Comparison of ENCODE assay signal across 10 cellular contexts in genomic region chr5:149423287-149424268, GRCh38. TPM values are rescaled to one million over a fixed set of nuclear protein-coding genes. Genes with fewer than 3 reads are reported as not detected.
DNase-seq lines count a peak whose midpoint lies in the region; ATAC-seq and TF ChIP-seq lines count a peak whose summit lies in the region.
"Had no signal": no experiment of that assay in that cellular context is flagged by ENCODE, and none has a peak within 500 bp of the region (broad histone marks: within the 10 kb centered on the region; RNA-seq: fewer than 3 reads in every experiment).

No MANE protein-coding gene starts in this region.

- peak overlapping the region; percentile 7 for H3K18ac ChIP-seq in mesendoderm (ENCODE audit: low read length)

- H2AK5ac ChIP-seq in mesendoderm (ENCODE audit: low read length) = peak overlapping the region; percentile 62

- H2BK120ac ChIP-seq in mesendoderm (ENCODE audit: low read depth, low read length) = no peak overlapping the region

- peaks cover 59% of the 10 kb centered on the region for H3F3A ChIP-seq in SK-N-SH (replicated peaks; ENCODE audit: insufficient read depth)

- no peaks in the 10 kb centered on the region for H3K9me3 Mint-ChIP-seq in activated CD8-positive, alpha-beta T cell treated with anti-CD3 and anti-CD28 coated beads for 36 hours
- no peaks in the 10 kb centered on the region for H3K9me3 Mint-ChIP-seq in activated CD8-positive, alpha-beta memory T cell treated with anti-CD3 and anti-CD28 coated beads, Interleukin-2, amount 10 ng/mL, durations not matched to agents 7 days and 5 days (ENCODE audit: low read depth)
- H3K9me3 Mint-ChIP-seq: activated CD4-positive, alpha-beta T cell treated with anti-CD3 and anti-CD28 coated beads, Interleukin-2, amount 10 ng/mL, durations not matched to agents 24 days and 14 days had no signal

- no peak for ATAC-seq in activated CD8-positive, alpha-beta T cell treated with anti-CD3 and anti-CD28 coated beads for 36 hours
- no peak for ATAC-seq in activated CD4-positive, CD25-positive, alpha-beta regulatory T cell treated with anti-CD3 and anti-CD28 coated beads, Interleukin-2, amount 50 U/mL, for 24 hours
- ATAC-seq in activated CD8-positive, alpha-beta memory T cell treated with anti-CD3 and anti-CD28 coated beads, Interleukin-2, amount 10 ng/mL, durations not matched to agents 7 days and 5 days = no peak

- H3K9ac ChIP-seq in SK-N-SH (peak overlapping the region; percentile 53), mesendoderm (ENCODE audit: low read length) (peak overlapping the region; percentile 36)

- H3K4me1 ChIP-seq in SK-N-SH (ENCODE audit: control insufficient read depth in 1 of 2, insufficient read depth in 2 of 2, low read depth in 1 of 2, low read length in 1 of 2) (peaks cover 17 to 76% of the 10 kb centered on the region in 2 experiments), esophagus muscularis mucosa (peaks cover 70 to 93% (median 83%) of the 10 kb centered on the region in 4 donors), mesendoderm (ENCODE audit: control insufficient read depth, low read depth, low read length) (peaks cover 8% of the 10 kb centered on the region), testis (peaks cover 75% of the 10 kb centered on the region)

- TF ChIP-seq RAD21 in SK-N-SH (IDR thresholded peaks at IDR 0.05; ENCODE audit: low read length) = no peak

- no peaks in the 10 kb centered on the region for H3K9me2 ChIP-seq in SK-N-SH

- H3K4me1 Mint-ChIP-seq in activated CD8-positive, alpha-beta T cell treated with anti-CD3 and anti-CD28 coated beads for 36 hours (ENCODE audit: low read depth) = no peaks in the 10 kb centered on the region
- H3K4me1 Mint-ChIP-seq in activated CD8-positive, alpha-beta memory T cell treated with anti-CD3 and anti-CD28 coated beads, Interleukin-2, amount 10 ng/mL, durations not matched to agents 7 days and 5 days = peaks cover 2% of the 10 kb centered on the region

- DNase-seq in SK-N-SH (peak; percentile 58), esophagus muscularis mucosa (ENCODE audit: extremely low spot score) (no peak), mesendoderm (peak; percentile 50), testis (peak; percentile 66), erythroblast (lab: John Stamatoyannopoulos, UW) (no peak)
- no peak for DNase-seq in activated CD8-positive, alpha-beta T cell treated with anti-CD3 and anti-CD28 coated beads for 36 hours
- DNase-seq in activated CD8-positive, alpha-beta memory T cell treated with anti-CD3 and anti-CD28 coated beads, Interleukin-2, amount 10 ng/mL, durations not matched to agents 7 days and 5 days = no peak
- DNase-seq: activated CD4-positive, alpha-beta T cell treated with anti-CD3 and anti-CD28 coated beads, Interleukin-2, amount 10 ng/mL, durations not matched to agents 24 days and 14 days; NCI-H1105 treated with DMSO at 0.1 percent for 48 hours had no signal

- no peak overlapping the region for H2BK15ac ChIP-seq in mesendoderm (replicated peaks; ENCODE audit: low read depth)

- peak overlapping the region; percentile 61; the same call in 1 of the 2 replicates for H3K4me2 ChIP-seq in SK-N-SH
- H3K4me2 ChIP-seq in mesendoderm (ENCODE audit: low read length) = no peak overlapping the region

- POLR2A ChIA-PET in SK-N-SH (lab: Yijun Ruan, JAX) = interaction anchor here (0.7 to 4.9 kb wide), 12 partner anchors 10 to 158 kb away, joined by 3 to 49 read pairs (median 5); partner anchors contain the start of genes ARHGEF37 and PCYOX1L
- POLR2A ChIA-PET in activated CD8-positive, alpha-beta T cell treated with anti-CD3 and anti-CD28 coated beads for 36 hours (lab: Charles Lee) = no interaction called here

- no peaks in the 10 kb centered on the region for H3K79me1 ChIP-seq in mesendoderm (ENCODE audit: low read length)

- peak overlapping the region in 1 of 2 experiments; percentile 3; a peak in 1 of 4 replicates for H3K4me3 ChIP-seq in SK-N-SH (ENCODE audit: low read depth in 2 of 2, low read length in 1 of 2)
- peak overlapping the region in 2 of 4 donors; percentile 29 to 67 for H3K4me3 ChIP-seq in esophagus muscularis mucosa
- no peak overlapping the region for H3K4me3 ChIP-seq in mesendoderm (ENCODE audit: low read length)
- H3K4me3 ChIP-seq in testis = no peak overlapping the region

- H3K36me3 ChIP-seq in SK-N-SH (replicated peaks in 1 of 2; ENCODE audit: control insufficient read depth in 1 of 2, insufficient read depth in 2 of 2, low read length in 1 of 2) = peaks cover 19 to 61% of the 10 kb centered on the region in 2 experiments
- peaks cover 24 to 100% (median 81%) of the 10 kb centered on the region in 4 donors for H3K36me3 ChIP-seq in esophagus muscularis mucosa
- H3K36me3 ChIP-seq in mesendoderm (ENCODE audit: control insufficient read depth, insufficient read depth, low read length) = no peaks in the 10 kb centered on the region
- H3K36me3 ChIP-seq in testis (ENCODE audit: low read depth, missing control alignments) = no peaks in the 10 kb centered on the region

- H3K27ac ChIP-seq in SK-N-SH (ENCODE audit: low read depth in 2 of 2, low read length in 1 of 2) (peak overlapping the region; percentile 82 to 100), esophagus muscularis mucosa (replicated peaks in 1 of 4) (peak overlapping the region; percentile 94 to 98 (median 96)), mesendoderm (ENCODE audit: low read depth, low read length) (peak overlapping the region; percentile 55), testis (peak overlapping the region; percentile 66 to 95)

- WGBS in SK-N-SH (ENCODE audit: low lambda C conversion rate) = 73% methylated on average over 13 of the region's 13 CpGs
- WGBS in esophagus muscularis mucosa = 37% methylated on average over 9 of the region's 13 CpGs
- no CpG with 5 or more reads among the region's 13 CpGs for WGBS in mesendoderm (ENCODE audit: extremely low coverage, insufficient coverage, low lambda C conversion rate)
- WGBS in testis, 2 donors = 28 to 48% methylated on average over 7 to 13 of the region's 13 CpGs

- no peak overlapping the region for H4K5ac ChIP-seq in mesendoderm (ENCODE audit: low read length)

- H3K9me3 ChIP-seq in SK-N-SH = no peaks in the 10 kb centered on the region
- H3K9me3 ChIP-seq in esophagus muscularis mucosa = no peaks in the 10 kb centered on the region
- no peaks in the 10 kb centered on the region for H3K9me3 ChIP-seq in testis

- intact Hi-C loops in esophagus muscularis mucosa (cut with DNase I) = no loop called here
- intact Hi-C loops in testis (cut with DNase I; ENCODE audit: low total_unique reads) = no loop called here
- intact Hi-C loops in activated CD8-positive, alpha-beta T cell treated with anti-CD3 and anti-CD28 coated beads for 36 hours (cut with micrococcal nuclease) = no loop called here

- H3K27me3 ChIP-seq in SK-N-SH (ENCODE audit: insufficient read depth) (no peaks in the 10 kb centered on the region), esophagus muscularis mucosa (no peaks in the 10 kb centered on the region), mesendoderm (ENCODE audit: insufficient read depth, low read length, poor library complexity) (no peaks in the 10 kb centered on the region), testis (no peaks in the 10 kb centered on the region)

- no peak overlapping the region for H3K27ac Mint-ChIP-seq in activated CD8-positive, alpha-beta T cell treated with anti-CD3 and anti-CD28 coated beads for 36 hours
- H3K27ac Mint-ChIP-seq in activated CD8-positive, alpha-beta memory T cell treated with anti-CD3 and anti-CD28 coated beads, Interleukin-2, amount 10 ng/mL, durations not matched to agents 7 days and 5 days = no peak overlapping the region
- H3K27ac Mint-ChIP-seq: activated CD4-positive, alpha-beta T cell treated with anti-CD3 and anti-CD28 coated beads, Interleukin-2, amount 10 ng/mL, durations not matched to agents 24 days and 14 days had no signal

- H3K79me2 ChIP-seq in SK-N-SH (ENCODE audit: insufficient read depth) (peaks cover 22% of the 10 kb centered on the region; the same call in 1 of the 2 replicates), mesendoderm (ENCODE audit: control insufficient read depth, insufficient read depth, low read length) (no peaks in the 10 kb centered on the region)

- TF ChIP-seq EP300 in SK-N-SH (IDR thresholded peaks at IDR 0.05; ENCODE audit: borderline replicate concordance in 1 of 2, low read depth in 1 of 2, low read length in 1 of 2) (no peak), esophagus muscularis mucosa (IDR thresholded peaks at IDR 0.05) (no peak)

- H4K8ac ChIP-seq in mesendoderm (ENCODE audit: low read depth, low read length) = peak overlapping the region; percentile 70

- H2AFZ ChIP-seq in SK-N-SH (ENCODE audit: low read depth) = no peak overlapping the region

- H3K23ac ChIP-seq in mesendoderm (ENCODE audit: low read length) = no peak overlapping the region

- peak overlapping the region; percentile 17 for H3K4ac ChIP-seq in mesendoderm (ENCODE audit: low read depth, low read length)

- H3K56ac ChIP-seq in mesendoderm (ENCODE audit: low read length) = peak overlapping the region; percentile 80

- no peak overlapping the region for H2BK5ac ChIP-seq in mesendoderm (ENCODE audit: low read length)

- no peak overlapping the region for H3K4me3 Mint-ChIP-seq in activated CD8-positive, alpha-beta T cell treated with anti-CD3 and anti-CD28 coated beads for 36 hours
- no peak overlapping the region for H3K4me3 Mint-ChIP-seq in activated CD8-positive, alpha-beta memory T cell treated with anti-CD3 and anti-CD28 coated beads, Interleukin-2, amount 10 ng/mL, durations not matched to agents 7 days and 5 days
- H3K4me3 Mint-ChIP-seq: activated CD4-positive, alpha-beta T cell treated with anti-CD3 and anti-CD28 coated beads, Interleukin-2, amount 10 ng/mL, durations not matched to agents 24 days and 14 days had no signal

- CTCF ChIA-PET in SK-N-SH (lab: Yijun Ruan, JAX) = interaction anchor here (0.6 to 52.5 kb wide), 10 partner anchors 10 to 160 kb away, joined by 3 to 1751 read pairs (median 5); partner anchors contain the start of genes IL17B and PCYOX1L
- CTCF ChIA-PET in activated CD8-positive, alpha-beta T cell treated with anti-CD3 and anti-CD28 coated beads for 36 hours (lab: Charles Lee) = interaction anchor here (1.1 to 5.0 kb wide), 5 partner anchors 11 to 56 kb away, joined by 3 to 17 read pairs (median 3); no protein-coding TSS in a partner anchor
- CTCF ChIA-PET in activated CD8-positive, alpha-beta memory T cell treated with anti-CD3 and anti-CD28 coated beads, Interleukin-2, amount 10 ng/mL, durations not matched to agents 7 days and 5 days (lab: Charles Lee) = interaction anchor here (0.5 to 3.4 kb wide), 6 partner anchors 11 to 145 kb away, joined by 3 to 10 read pairs (median 4); no protein-coding TSS in a partner anchor

- TF ChIP-seq POLR2A in esophagus muscularis mucosa (IDR thresholded peaks at IDR 0.05; ENCODE audit: low read depth) = no peak
- no peak for TF ChIP-seq POLR2A in testis (IDR thresholded peaks at IDR 0.05)
- TF ChIP-seq POLR2A in erythroblast (IDR thresholded peaks at IDR 0.05; ENCODE audit: low read length) = no peak

- H3K27me3 Mint-ChIP-seq in activated CD8-positive, alpha-beta T cell treated with anti-CD3 and anti-CD28 coated beads for 36 hours = no peaks in the 10 kb centered on the region
- H3K27me3 Mint-ChIP-seq in activated CD8-positive, alpha-beta memory T cell treated with anti-CD3 and anti-CD28 coated beads, Interleukin-2, amount 10 ng/mL, durations not matched to agents 7 days and 5 days = peaks cover 6% of the 10 kb centered on the region

- no peak for TF ChIP-seq CTCF in SK-N-SH (IDR thresholded peaks at IDR 0.05)
- TF ChIP-seq CTCF in esophagus muscularis mucosa (IDR thresholded peaks at IDR 0.05) = no peak
- no peak for TF ChIP-seq CTCF in testis (IDR thresholded peaks at IDR 0.05)
- no peak for TF ChIP-seq CTCF in activated CD8-positive, alpha-beta T cell treated with anti-CD3 and anti-CD28 coated beads for 36 hours (IDR thresholded peaks at IDR 0.05)

- no peaks in the 10 kb centered on the region for H3K36me3 Mint-ChIP-seq in activated CD8-positive, alpha-beta T cell treated with anti-CD3 and anti-CD28 coated beads for 36 hours (ENCODE audit: low read depth)
- H3K36me3 Mint-ChIP-seq in activated CD8-positive, alpha-beta memory T cell treated with anti-CD3 and anti-CD28 coated beads, Interleukin-2, amount 10 ng/mL, durations not matched to agents 7 days and 5 days = no peaks in the 10 kb centered on the region

- H4K20me1 ChIP-seq in SK-N-SH (ENCODE audit: insufficient read depth) = peaks cover 8% of the 10 kb centered on the region; the same call in 1 of the 2 replicates

RNA-seq across cellular contexts. Expression of gene IL17B, which starts 44.5 kb away (rescaled TPM):
- 0.16 TPM in 1 of 2 replicates, not detected in the other for polyA plus RNA-seq in SK-N-SH (2012; rRNA removed)
- polyA plus RNA-seq in SK-N-SH (2012; cell fraction: cytosol; rRNA removed) = 0.09 TPM in 1 of 2 replicates, not detected in the other
- 0.29 TPM in 1 of 2 replicates, not detected in the other for polyA plus RNA-seq in SK-N-SH (2012; cell fraction: nucleus; rRNA removed)
- total RNA-seq in esophagus muscularis mucosa = 10 to 100 TPM in 2 of 4 donors, 1 to 10 TPM in 2; 2.5 to 20.3 (median 8.0) TPM
- polyA plus RNA-seq in mesendoderm (2013, experiment 1 of 2) = 0.10 TPM
- not detected for polyA plus RNA-seq in mesendoderm (2013, experiment 2 of 2)
- 10 to 100 TPM in 1 of 2 donors, 1 to 10 TPM in 1; 4.7 to 12.4 TPM for total RNA-seq in testis
- polyA plus RNA-seq in testis (ENCODE audit: insufficient read depth, low read depth, low replicate concordance) = 5.0 TPM
- not detected for total RNA-seq in activated CD8-positive, alpha-beta T cell treated with anti-CD3 and anti-CD28 coated beads for 36 hours
- total RNA-seq in activated CD8-positive, alpha-beta memory T cell treated with anti-CD3 and anti-CD28 coated beads, Interleukin-2, amount 10 ng/mL, durations not matched to agents 7 days and 5 days = not detected
- total RNA-seq: activated CD4-positive, alpha-beta T cell treated with anti-CD3 and anti-CD28 coated beads, Interleukin-2, amount 10 ng/mL, durations not matched to agents 24 days and 14 days had no signal

Comparison
In these comparisons a context has a peak if more than half of its experiments do, and no peak if none do; other contexts are left out.
1. DNase-seq: peak in SK-N-SH (single experiment), mesendoderm (single experiment) and testis (single experiment); none in esophagus muscularis mucosa (single experiment), activated CD8-positive, alpha-beta T cell treated with anti-CD3 and anti-CD28 coated beads for 36 hours (single experiment), activated CD8-positive, alpha-beta memory T cell treated with anti-CD3 and anti-CD28 coated beads, Interleukin-2, amount 10 ng/mL, durations not matched to agents 7 days and 5 days (single experiment) and erythroblast (0 of 2).
2. Peak in every context shown above with its lines, with median percentiles within 50 percentile points of each other: H3K27ac ChIP-seq.